Comparison of ENCODE assay signal across 10 cellular contexts in the genomic region with DNA sequence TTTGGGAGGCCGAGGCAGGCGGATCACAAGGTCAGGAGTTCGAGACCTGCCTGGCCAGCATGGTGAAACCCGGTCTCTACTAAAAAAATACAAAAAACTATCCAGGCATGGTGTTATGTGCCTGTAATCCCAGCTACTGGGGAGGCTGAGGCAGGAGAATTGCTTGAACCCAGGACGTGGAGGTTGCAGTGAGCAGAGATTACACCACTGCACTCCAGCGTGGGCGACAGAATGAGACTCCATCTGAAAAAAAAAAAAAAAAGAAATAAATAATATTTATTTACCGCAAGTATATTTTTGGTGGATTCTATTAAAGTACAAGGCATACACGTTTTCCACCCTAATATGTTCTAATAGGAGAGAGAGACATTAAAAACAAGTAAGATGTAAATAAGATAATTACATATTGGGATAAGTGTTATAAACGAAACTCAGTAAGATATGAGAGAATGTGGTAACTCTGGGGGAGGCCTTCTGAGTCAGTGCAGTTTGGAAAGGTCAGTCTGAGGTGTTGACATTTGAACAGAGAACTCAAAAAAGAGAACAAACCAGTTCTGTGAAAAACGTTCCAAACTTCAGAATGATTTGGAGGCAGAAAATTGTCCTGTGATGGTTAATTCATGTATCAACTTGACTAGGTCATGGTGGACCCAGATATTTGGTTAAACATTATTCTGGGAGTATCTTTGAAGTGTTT. TPM values are rescaled to one million over a fixed set of nuclear protein-coding genes. Genes with fewer than 3 reads are reported as not detected.
A peak's percentile ranks its signal among the peaks of the same experiment; 100 is the strongest.
DNase-seq lines count a peak whose midpoint lies in the region; ATAC-seq lines count a peak whose summit lies in the region.
"Had no signal": no experiment of that assay in that cellular context is flagged by ENCODE, and none has a peak within 500 bp of the region (broad histone marks: within the 10 kb centered on the region; RNA-seq: fewer than 3 reads in every experiment).

No MANE protein-coding gene starts in this region.

- POLR2A ChIA-PET in activated CD4-positive, alpha-beta T cell treated with anti-CD3 and anti-CD28 coated beads, Interleukin-2, amount 10 ng/mL, durations not matched to agents 7 days and 5 days (lab: Charles Lee) = no interaction called here

- H2AFZ ChIP-seq in Karpas-422 (ENCODE audit: low read length) = no peak overlapping the region

- no peaks in the 10 kb centered on the region for H3K79me2 ChIP-seq in Karpas-422 (ENCODE audit: low read length)

- CTCF ChIA-PET in activated CD4-positive, alpha-beta T cell treated with anti-CD3 and anti-CD28 coated beads, Interleukin-2, amount 10 ng/mL, durations not matched to agents 7 days and 5 days (lab: Charles Lee) = interaction anchor here (1.1 kb wide), 1 partner anchor 9 kb away, joined by 3 read pairs; no protein-coding TSS in a partner anchor

- H3K9me3 ChIP-seq in Karpas-422 (ENCODE audit: low read length) = no peaks in the 10 kb centered on the region

- H3K4me2 ChIP-seq in Karpas-422 (ENCODE audit: low read depth, low read length, poor library complexity, severe bottlenecking) = no peak overlapping the region

- intact Hi-C loops in activated T-helper 2 cell treated with anti-CD3 and anti-CD28 coated beads, Interferon-gamma antibody, Interleukin-2, Interleukin-4, amounts not matched to agents 10 μg/mL and 5 μg/mL and 100 μg/mL, durations not matched to agents 14 hours and 24 hours and 36 hours (cut with micrococcal nuclease) = loop anchor here (1.0 to 10.0 kb wide), 7 partner anchors 9 to 987 kb away; a partner anchor contains a TSS

- no peaks in the 10 kb centered on the region for H3K9me3 Mint-ChIP-seq in activated CD4-positive, alpha-beta T cell treated with anti-CD3 and anti-CD28 coated beads, Interleukin-2, amount 10 ng/mL, durations not matched to agents 7 days and 5 days
- H3K9me3 Mint-ChIP-seq in activated T-helper 2 cell treated with anti-CD3 and anti-CD28 coated beads, Interferon-gamma antibody, Interleukin-2, Interleukin-4, amounts not matched to agents 10 μg/mL and 5 μg/mL and 100 μg/mL, durations not matched to agents 14 hours and 24 hours and 36 hours = no peaks in the 10 kb centered on the region
- no peaks in the 10 kb centered on the region for H3K9me3 Mint-ChIP-seq in stimulated activated memory B cell treated with anti-CD40 and anti-IgM and Interleukin-4, amounts not matched to agents 10 μg/mL and 1 μg/mL and 100 μg/mL, for 72 hours

- H4K20me1 ChIP-seq in Karpas-422 (ENCODE audit: insufficient read depth, low read depth, low read length) = no peaks in the 10 kb centered on the region

- H3K4me3 ChIP-seq in H7 (ENCODE audit: insufficient read depth, low read depth, low read length) = no peak overlapping the region
- H3K4me3 ChIP-seq in Karpas-422 (ENCODE audit: low read length) = no peak overlapping the region
- H3K4me3 ChIP-seq: cardiac muscle cell had no signal

- H3K4me1 Mint-ChIP-seq in activated CD4-positive, alpha-beta T cell treated with anti-CD3 and anti-CD28 coated beads, Interleukin-2, amount 10 ng/mL, durations not matched to agents 7 days and 5 days = peaks cover 41% of the 10 kb centered on the region
- peaks cover 42% of the 10 kb centered on the region for H3K4me1 Mint-ChIP-seq in activated T-helper 2 cell treated with anti-CD3 and anti-CD28 coated beads, Interferon-gamma antibody, Interleukin-2, Interleukin-4, amounts not matched to agents 10 μg/mL and 5 μg/mL and 100 μg/mL, durations not matched to agents 14 hours and 24 hours and 36 hours (ENCODE audit: low read depth)
- peaks cover 47% of the 10 kb centered on the region for H3K4me1 Mint-ChIP-seq in stimulated activated memory B cell treated with anti-CD40 and anti-IgM and Interleukin-4, amounts not matched to agents 10 μg/mL and 1 μg/mL and 100 μg/mL, for 72 hours

- no peaks in the 10 kb centered on the region for H3K36me3 ChIP-seq in H7 (replicated peaks; ENCODE audit: control insufficient read depth, insufficient read depth, low read length)
- no peaks in the 10 kb centered on the region for H3K36me3 ChIP-seq in Karpas-422 (ENCODE audit: insufficient read depth, low read length)
- H3K36me3 ChIP-seq: cardiac muscle cell had no signal

- H3K9me2 ChIP-seq in Karpas-422 (replicated peaks; ENCODE audit: insufficient read depth, low read length) = no peaks in the 10 kb centered on the region

- no peaks in the 10 kb centered on the region for H3K27me3 Mint-ChIP-seq in activated CD4-positive, alpha-beta T cell treated with anti-CD3 and anti-CD28 coated beads, Interleukin-2, amount 10 ng/mL, durations not matched to agents 7 days and 5 days
- no peaks in the 10 kb centered on the region for H3K27me3 Mint-ChIP-seq in activated T-helper 2 cell treated with anti-CD3 and anti-CD28 coated beads, Interferon-gamma antibody, Interleukin-2, Interleukin-4, amounts not matched to agents 10 μg/mL and 5 μg/mL and 100 μg/mL, durations not matched to agents 14 hours and 24 hours and 36 hours (ENCODE audit: low read depth)
- no peaks in the 10 kb centered on the region for H3K27me3 Mint-ChIP-seq in stimulated activated memory B cell treated with anti-CD40 and anti-IgM and Interleukin-4, amounts not matched to agents 10 μg/mL and 1 μg/mL and 100 μg/mL, for 72 hours

- H3K9ac ChIP-seq in Karpas-422 (ENCODE audit: low read length) = no peak overlapping the region

- H3K27me3 ChIP-seq in H7 (ENCODE audit: control insufficient read depth, insufficient read depth, low read length) (no peaks in the 10 kb centered on the region), Karpas-422 (ENCODE audit: low read length) (no peaks in the 10 kb centered on the region)
- H3K27me3 ChIP-seq: cardiac muscle cell had no signal

- H3K4me3 Mint-ChIP-seq in activated CD4-positive, alpha-beta T cell treated with anti-CD3 and anti-CD28 coated beads, Interleukin-2, amount 10 ng/mL, durations not matched to agents 7 days and 5 days = no peak overlapping the region
- H3K4me3 Mint-ChIP-seq in activated T-helper 2 cell treated with anti-CD3 and anti-CD28 coated beads, Interferon-gamma antibody, Interleukin-2, Interleukin-4, amounts not matched to agents 10 μg/mL and 5 μg/mL and 100 μg/mL, durations not matched to agents 14 hours and 24 hours and 36 hours (ENCODE audit: low read depth) = peak overlapping the region; percentile 62
- H3K4me3 Mint-ChIP-seq in stimulated activated memory B cell treated with anti-CD40 and anti-IgM and Interleukin-4, amounts not matched to agents 10 μg/mL and 1 μg/mL and 100 μg/mL, for 72 hours = peak overlapping the region; percentile 39

- no peaks in the 10 kb centered on the region for H3K4me1 ChIP-seq in Karpas-422 (ENCODE audit: low read length)

- peak; percentile 28 for ATAC-seq in HG03095 (IDR thresholded peaks at IDR 0.05; ENCODE audit: unreplicated experiment)
- peak; percentile 72 for ATAC-seq in stimulated activated memory B cell treated with anti-CD40 and anti-IgM and Interleukin-4, amounts not matched to agents 10 μg/mL and 1 μg/mL and 100 μg/mL, for 72 hours

- DNase-seq in activated CD4-positive, alpha-beta T cell treated with anti-CD3 and anti-CD28 coated beads, Interleukin-2, amount 10 ng/mL, durations not matched to agents 7 days and 5 days = no peak
- DNase-seq in activated CD4-positive, alpha-beta T cell treated with anti-CD3 and anti-CD28 coated beads, Interleukin-2, amount 50 U/mL, for 1 hour = no peak
- no peak for DNase-seq in activated T-helper 2 cell treated with anti-CD3 and anti-CD28 coated beads, Interferon-gamma antibody, Interleukin-2, Interleukin-4, amounts not matched to agents 10 μg/mL and 5 μg/mL and 100 μg/mL, durations not matched to agents 14 hours and 24 hours and 36 hours (ENCODE audit: low spot score)
- no peak for DNase-seq in dedifferentiated amniotic fluid mesenchymal stem cell (ENCODE audit: extremely low spot score)
- no peak for DNase-seq in H7
- DNase-seq in Karpas-422 = no peak
- DNase-seq: SHP77 treated with DMSO at 0.1 percent for 48 hours had no signal

- no peak overlapping the region for H3K27ac ChIP-seq in Karpas-422 (ENCODE audit: low read length)
- H3K27ac ChIP-seq: cardiac muscle cell had no signal

- peak overlapping the region; percentile 31 for H3K27ac Mint-ChIP-seq in activated CD4-positive, alpha-beta T cell treated with anti-CD3 and anti-CD28 coated beads, Interleukin-2, amount 10 ng/mL, durations not matched to agents 7 days and 5 days
- peak overlapping the region; percentile 95 for H3K27ac Mint-ChIP-seq in activated T-helper 2 cell treated with anti-CD3 and anti-CD28 coated beads, Interferon-gamma antibody, Interleukin-2, Interleukin-4, amounts not matched to agents 10 μg/mL and 5 μg/mL and 100 μg/mL, durations not matched to agents 14 hours and 24 hours and 36 hours
- peak overlapping the region; percentile 98 for H3K27ac Mint-ChIP-seq in stimulated activated memory B cell treated with anti-CD40 and anti-IgM and Interleukin-4, amounts not matched to agents 10 μg/mL and 1 μg/mL and 100 μg/mL, for 72 hours

- peaks cover 1% of the 10 kb centered on the region for H3K36me3 Mint-ChIP-seq in activated CD4-positive, alpha-beta T cell treated with anti-CD3 and anti-CD28 coated beads, Interleukin-2, amount 10 ng/mL, durations not matched to agents 7 days and 5 days (ENCODE audit: low read depth)
- H3K36me3 Mint-ChIP-seq in activated T-helper 2 cell treated with anti-CD3 and anti-CD28 coated beads, Interferon-gamma antibody, Interleukin-2, Interleukin-4, amounts not matched to agents 10 μg/mL and 5 μg/mL and 100 μg/mL, durations not matched to agents 14 hours and 24 hours and 36 hours (ENCODE audit: low read depth) = no peaks in the 10 kb centered on the region
- H3K36me3 Mint-ChIP-seq in stimulated activated memory B cell treated with anti-CD40 and anti-IgM and Interleukin-4, amounts not matched to agents 10 μg/mL and 1 μg/mL and 100 μg/mL, for 72 hours = no peaks in the 10 kb centered on the region

RNA-seq across cellular contexts. Expression of a gene that starts 8.8 kb away (rescaled TPM):
- total RNA-seq in activated CD4-positive, alpha-beta T cell treated with anti-CD3 and anti-CD28 coated beads, Interleukin-2, amount 10 ng/mL, durations not matched to agents 7 days and 5 days = 10 to 100 TPM; 20.1 to 21.2 TPM
- total RNA-seq in activated T-helper 2 cell treated with anti-CD3 and anti-CD28 coated beads, Interferon-gamma antibody, Interleukin-2, Interleukin-4, amounts not matched to agents 10 μg/mL and 5 μg/mL and 100 μg/mL, durations not matched to agents 14 hours and 24 hours and 36 hours = 11.8 and 14.1 TPM in 2 replicates
- total RNA-seq in H7 (2014; rRNA removed; shearing (Covaris generic)) = 30.7 and 55.2 TPM in 2 replicates
- 20.1 and 43.2 TPM in 2 replicates for total RNA-seq in Karpas-422 (2014; rRNA removed; shearing (Covaris generic); ENCODE audit: low replicate concordance)

RNA-seq across cellular contexts. Expression of a gene that starts 36.1 kb away (rescaled TPM):
- 100 to 1,000 TPM; 103 to 105 TPM for total RNA-seq in activated CD4-positive, alpha-beta T cell treated with anti-CD3 and anti-CD28 coated beads, Interleukin-2, amount 10 ng/mL, durations not matched to agents 7 days and 5 days
- total RNA-seq in activated T-helper 2 cell treated with anti-CD3 and anti-CD28 coated beads, Interferon-gamma antibody, Interleukin-2, Interleukin-4, amounts not matched to agents 10 μg/mL and 5 μg/mL and 100 μg/mL, durations not matched to agents 14 hours and 24 hours and 36 hours = 165 and 196 TPM in 2 replicates
- total RNA-seq in H7 (2014; rRNA removed; shearing (Covaris generic)) = 55.9 and 61.0 TPM in 2 replicates
- 53.5 and 61.3 TPM in 2 replicates for total RNA-seq in Karpas-422 (2014; rRNA removed; shearing (Covaris generic); ENCODE audit: low replicate concordance)

Comparison
In these comparisons a context has a peak if more than half of its experiments do, and no peak if none do; other contexts are left out.
1. H3K27ac Mint-ChIP-seq: peak in every context shown above with its lines; median percentile 98 in stimulated activated memory B cell treated with anti-CD40 and anti-IgM and Interleukin-4, amounts not matched to agents 10 μg/mL and 1 μg/mL and 100 μg/mL, for 72 hours; 95 in activated T-helper 2 cell treated with anti-CD3 and anti-CD28 coated beads, Interferon-gamma antibody, Interleukin-2, Interleukin-4, amounts not matched to agents 10 μg/mL and 5 μg/mL and 100 μg/mL, durations not matched to agents 14 hours and 24 hours and 36 hours; 31 in activated CD4-positive, alpha-beta T cell treated with anti-CD3 and anti-CD28 coated beads, Interleukin-2, amount 10 ng/mL, durations not matched to agents 7 days and 5 days.